ENCODE assay signal across 1 cellular context in the genomic region with DNA sequence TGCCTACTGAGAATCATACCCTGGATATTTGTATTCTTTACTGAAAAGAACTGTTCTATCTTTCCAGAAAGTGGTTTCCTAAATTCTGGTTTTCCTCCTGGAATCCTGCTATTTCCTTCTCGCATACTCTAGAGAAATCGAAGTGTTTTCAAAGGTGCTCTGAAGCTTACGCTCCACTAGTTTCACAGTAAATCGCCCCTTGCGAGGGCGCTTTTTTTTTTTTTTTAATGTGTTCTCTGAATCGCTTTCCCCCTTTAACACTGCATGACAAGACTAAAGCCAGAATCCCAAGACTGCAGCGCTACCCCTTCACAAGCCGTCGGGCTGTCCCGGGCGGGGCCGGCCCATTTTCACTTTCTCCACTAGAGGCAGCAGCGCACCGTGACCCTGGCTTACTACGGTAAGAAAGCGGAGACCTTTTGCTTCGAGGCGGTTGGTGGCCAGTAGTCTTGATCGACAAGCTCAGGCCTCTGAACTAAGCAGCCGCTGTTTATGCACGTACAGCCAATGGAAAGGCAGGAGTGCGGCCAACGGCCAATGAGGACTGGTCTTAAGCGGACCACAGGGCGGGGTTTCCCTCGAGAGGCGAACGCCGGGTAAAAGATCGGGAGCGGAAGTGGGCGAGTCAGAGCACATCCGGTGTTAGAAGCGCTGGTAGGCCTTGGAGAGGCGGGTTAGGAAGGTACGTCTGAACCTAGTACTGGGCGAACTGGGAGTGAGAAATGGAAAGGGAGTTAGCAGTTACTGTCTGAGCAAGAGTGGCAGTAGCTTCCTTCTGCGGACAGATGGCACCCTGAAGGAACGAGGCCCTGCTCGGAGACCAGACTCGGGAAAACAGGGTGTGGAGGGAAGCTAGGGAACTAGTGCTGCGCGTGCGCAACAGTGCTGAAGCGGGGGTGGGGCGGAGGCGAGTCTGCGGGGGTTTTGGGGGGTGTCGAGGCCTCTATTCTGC.
TF ChIP-seq lines count a peak whose summit lies in the region.

A gene with protein sequence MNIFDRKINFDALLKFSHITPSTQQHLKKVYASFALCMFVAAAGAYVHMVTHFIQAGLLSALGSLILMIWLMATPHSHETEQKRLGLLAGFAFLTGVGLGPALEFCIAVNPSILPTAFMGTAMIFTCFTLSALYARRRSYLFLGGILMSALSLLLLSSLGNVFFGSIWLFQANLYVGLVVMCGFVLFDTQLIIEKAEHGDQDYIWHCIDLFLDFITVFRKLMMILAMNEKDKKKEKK (plus strand): TSS at position 628 of the 952 bp plus-strand sequence. CDS start 10,937 bp downstream, outside the sequence.

TF ChIP-seq in SK-N-SH treated with all-trans-retinoic acid at 6 μM for 48 hours, 23 proteins besides CTCF, POLR2A, EP300 and RAD21 (continued from another document):
- TF ChIP-seq TOX (CRISPR knock-in tag; IDR thresholded peaks at IDR 0.05; ENCODE audit: borderline replicate concordance), result no peak
- TF ChIP-seq ISL1 (CRISPR knock-in tag; IDR thresholded peaks at IDR 0.05), result no peak
- no peak for TF ChIP-seq ZNF565 (CRISPR knock-in tag; conservative IDR thresholded peaks at IDR 0.05; ENCODE audit: low read depth)
- no peak for TF ChIP-seq ZFP30 (CRISPR knock-in tag; IDR thresholded peaks at IDR 0.05)
- TF ChIP-seq OSR1 (CRISPR knock-in tag; IDR thresholded peaks at IDR 0.05), result no peak
- TF ChIP-seq ESRRG (CRISPR knock-in tag; IDR thresholded peaks at IDR 0.05), result no peak
